ENCODE assay signal across 8 cellular contexts in the genomic region with DNA sequence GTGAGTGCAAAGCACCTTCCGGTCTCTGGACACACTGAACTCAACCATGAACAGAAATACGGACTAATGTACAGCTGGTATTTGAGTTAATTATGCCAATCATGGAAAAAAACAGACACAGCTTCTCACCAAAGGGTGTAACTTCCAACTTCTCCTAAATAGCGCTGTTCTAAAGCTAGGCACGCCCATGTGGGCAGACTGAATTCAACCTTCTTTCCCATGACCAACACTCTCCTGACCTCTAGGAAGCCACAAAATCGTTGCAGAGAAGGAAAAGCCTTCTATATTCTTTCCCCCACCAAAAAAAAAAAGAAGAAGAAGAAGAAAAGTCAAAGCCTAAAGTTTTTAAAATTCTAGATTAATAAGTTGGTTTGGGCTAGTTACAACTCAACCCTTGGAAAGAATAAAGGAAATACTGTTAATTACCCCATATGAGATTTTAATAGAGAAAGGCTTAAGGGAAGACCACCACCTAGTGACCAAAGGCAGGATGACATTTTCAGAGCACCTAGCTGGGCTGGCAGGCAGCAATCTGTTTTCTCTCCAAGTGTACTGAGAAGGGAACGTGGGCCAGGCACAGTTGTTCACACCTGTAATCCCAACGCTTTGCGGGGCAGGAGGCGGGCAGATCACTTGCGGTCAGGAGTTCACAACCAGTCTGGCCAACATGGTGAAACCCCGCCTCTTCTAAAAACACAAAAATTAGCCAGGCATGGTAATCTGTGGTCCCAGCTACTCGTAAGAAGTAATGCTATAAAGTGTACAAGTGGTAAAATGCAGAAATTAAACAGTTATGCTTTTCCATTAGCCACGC. TPM values are rescaled to one million over a fixed set of nuclear protein-coding genes. Genes with fewer than 3 reads are reported as not detected.
DNase-seq lines count a peak whose midpoint lies in the region; ATAC-seq and TF ChIP-seq lines count a peak whose summit lies in the region.
"Not testable (repeated sequence)": the region's sequence is repeated elsewhere in the genome, so short reads cannot be mapped to it uniquely, and the experiment has no call there.

No MANE protein-coding gene starts in this region.

- H3K36me3 Mint-ChIP-seq in activated naive CD4-positive, alpha-beta T cell treated with anti-CD3 and anti-CD28 coated beads, Interleukin-2, amount 50 U/mL, for 24 hours: not testable (repeated sequence)

- not testable (repeated sequence) for H3K27me3 ChIP-seq in esophagus muscularis mucosa, left lung

- in situ Hi-C loops in GM13976 (cut with MboI; ENCODE audit: low sequenced_read_pairs, unreplicated experiment): loop anchor here (25.0 kb wide), 1 partner anchor 386 kb away; no protein-coding TSS in a partner anchor

- not testable (repeated sequence) for H3K4me3 Mint-ChIP-seq in activated naive CD4-positive, alpha-beta T cell treated with anti-CD3 and anti-CD28 coated beads, Interleukin-2, amount 50 U/mL, for 24 hours

- H3K4me1 ChIP-seq in esophagus muscularis mucosa, left lung: not testable (repeated sequence)

- H3K27ac Mint-ChIP-seq in activated naive CD4-positive, alpha-beta T cell treated with anti-CD3 and anti-CD28 coated beads, Interleukin-2, amount 50 U/mL, for 24 hours: peak overlapping the region; percentile 65

- CTCF ChIA-PET in RWPE1 (lab: Yijun Ruan, JAX): interaction anchor here (0.6 kb wide), 1 partner anchor 27 kb away, joined by 3 read pairs; no protein-coding TSS in a partner anchor

- H3K4me1 Mint-ChIP-seq in activated naive CD4-positive, alpha-beta T cell treated with anti-CD3 and anti-CD28 coated beads, Interleukin-2, amount 50 U/mL, for 24 hours: not testable (repeated sequence)

- not testable (repeated sequence) for TF ChIP-seq POLR2A in esophagus muscularis mucosa (IDR thresholded peaks at IDR 0.05; ENCODE audit: low read depth)

- POLR2A ChIA-PET in RWPE1 (lab: Yijun Ruan, JAX; ENCODE audit: low non-redundant PET): not testable (repeated sequence)

- not testable (repeated sequence) for H3K9me3 Mint-ChIP-seq in activated naive CD4-positive, alpha-beta T cell treated with anti-CD3 and anti-CD28 coated beads, Interleukin-2, amount 50 U/mL, for 24 hours

- peaks cover 0 to 22% (median 2%) of the 10 kb centered on the region in 4 donors for H3K36me3 ChIP-seq in esophagus muscularis mucosa
- peaks cover 0 to 14% of the 10 kb centered on the region in 2 donors for H3K36me3 ChIP-seq in left lung

- not testable (repeated sequence) for H3K27me3 Mint-ChIP-seq in activated naive CD4-positive, alpha-beta T cell treated with anti-CD3 and anti-CD28 coated beads, Interleukin-2, amount 50 U/mL, for 24 hours

- WGBS in esophagus muscularis mucosa: 58% methylated on average over 12 of the region's 13 CpGs

- not testable (repeated sequence) for H3K27ac ChIP-seq in RWPE1; esophagus muscularis mucosa (replicated peaks in 1 of 4)
- H3K27ac ChIP-seq in left lung: peak overlapping the region in 1 of 2 donors; percentile 31

- DNase-seq in AG09309 (ENCODE audit: low read depth); GM13976 (ENCODE audit: low spot score); RWPE1 (ENCODE audit: low spot score); esophagus muscularis mucosa (ENCODE audit: extremely low spot score); left lung; sciatic nerve (ENCODE audit: low spot score): not testable (repeated sequence)
- DNase-seq in NCI-H1694 (lab: John Stamatoyannopoulos, UW): peak; percentile 37

- not testable (repeated sequence) for TF ChIP-seq EP300 in esophagus muscularis mucosa (IDR thresholded peaks at IDR 0.05)

- H3K4me3 ChIP-seq in AG09309 (ENCODE audit: control insufficient read depth, low read depth, low read length); esophagus muscularis mucosa; left lung: not testable (repeated sequence)

- ATAC-seq in left lung: peak; percentile 84
- peak; percentile 78 for ATAC-seq in sciatic nerve

- not testable (repeated sequence) for H3K9me3 ChIP-seq in esophagus muscularis mucosa, left lung

- intact Hi-C loops in esophagus muscularis mucosa (cut with DNase I); left lung (cut with DNase I); sciatic nerve (cut with DNase I): not testable (repeated sequence)

- TF ChIP-seq CTCF in AG09309 (IDR thresholded peaks at IDR 0.05; ENCODE audit: control insufficient read depth, insufficient read depth, low read depth, low read length, missing control alignments): peak; percentile 50
- peak; percentile 21 for TF ChIP-seq CTCF in GM13976 (IDR thresholded peaks at IDR 0.05; ENCODE audit: borderline replicate concordance, control extremely low read depth, extremely low read depth, insufficient read depth, missing control alignments)
- peak; percentile 51 for TF ChIP-seq CTCF in RWPE1 (conservative IDR thresholded peaks at IDR 0.05; ENCODE audit: low read depth)
- TF ChIP-seq CTCF in esophagus muscularis mucosa (IDR thresholded peaks at IDR 0.05): peak; percentile 27 to 50 (median 43)
- TF ChIP-seq CTCF in left lung (IDR thresholded peaks at IDR 0.05): peak; percentile 17 to 46

RNA-seq across cellular contexts. Expression of a gene that starts 55.8 kb away (rescaled TPM):
- total RNA-seq in esophagus muscularis mucosa (10 to 100 TPM; 15.4 to 60.2 (median 21.5) TPM), left lung (100 to 1,000 TPM in 1 of 2 donors, 10 to 100 TPM in 1; 86.3 to 203 TPM), sciatic nerve (196 TPM)
